ENCODE assay signal across 20 cellular contexts in genomic region chr3:61268659-61269058, GRCh38.
"Had no signal": no experiment of that assay in that cellular context is flagged by ENCODE, and none has a peak within 500 bp of the region (broad histone marks: within the 10 kb centered on the region; RNA-seq: fewer than 3 reads in every experiment).

No MANE protein-coding gene starts in this region.

- H3K4me3 ChIP-seq: dorsolateral prefrontal cortex, heart left ventricle, lung, psoas muscle, right lobe of liver, testis, tibial nerve, upper lobe of right lung, vagina had no signal

- H3K27ac Mint-ChIP-seq: nephron progenitor cell; stimulated activated naive B cell treated with anti-CD40 and anti-IgM and Interleukin-4, amounts not matched to agents 10 μg/mL and 1 μg/mL and 100 μg/mL, for 72 hours; stimulated activated naive CD8-positive, alpha-beta T cell treated with anti-CD3 and anti-CD28 coated beads, Interleukin-15, amount 100 ng/mL, for 72 hours had no signal

- DNase-seq: dorsolateral prefrontal cortex; effector CD8-positive, alpha-beta T cell; heart left ventricle; hippocampal formation; left colon; left ventricle myocardium superior; naive thymus-derived CD4-positive, alpha-beta T cell; nephron progenitor cell; psoas muscle; retina; right lobe of liver; stimulated activated CD4-positive, alpha-beta T cell treated with anti-CD3 and anti-CD28 coated beads, Interleukin-1b, Interleukin-23, amount 100 ng/mL, for 48 hours; stimulated activated CD4-positive, alpha-beta T cell treated with anti-CD3 and anti-CD28 coated beads, Interleukin-4, amount 100 ng/mL, for 24 hours; stimulated activated naive B cell treated with anti-CD40 and anti-IgM and Interleukin-4, amounts not matched to agents 10 μg/mL and 1 μg/mL and 100 μg/mL, for 72 hours; stimulated activated naive CD8-positive, alpha-beta T cell treated with anti-CD3 and anti-CD28 coated beads, Interleukin-15, amount 100 ng/mL, for 72 hours; testis; upper lobe of right lung had no signal

- H3K4me1 Mint-ChIP-seq: naive thymus-derived CD4-positive, alpha-beta T cell; nephron progenitor cell; stimulated activated naive B cell treated with anti-CD40 and anti-IgM and Interleukin-4, amounts not matched to agents 10 μg/mL and 1 μg/mL and 100 μg/mL, for 72 hours; stimulated activated naive CD8-positive, alpha-beta T cell treated with anti-CD3 and anti-CD28 coated beads, Interleukin-15, amount 100 ng/mL, for 72 hours had no signal

- H3K36me3 Mint-ChIP-seq: stimulated activated naive B cell treated with anti-CD40 and anti-IgM and Interleukin-4, amounts not matched to agents 10 μg/mL and 1 μg/mL and 100 μg/mL, for 72 hours had no signal

- H3K4me3 Mint-ChIP-seq: naive thymus-derived CD4-positive, alpha-beta T cell; nephron progenitor cell; stimulated activated naive B cell treated with anti-CD40 and anti-IgM and Interleukin-4, amounts not matched to agents 10 μg/mL and 1 μg/mL and 100 μg/mL, for 72 hours; stimulated activated naive CD8-positive, alpha-beta T cell treated with anti-CD3 and anti-CD28 coated beads, Interleukin-15, amount 100 ng/mL, for 72 hours had no signal
